ENCODE assay signal across 9 cellular contexts in genomic region chrX:154096140-154097002, GRCh38. TPM values are rescaled to one million over a fixed set of nuclear protein-coding genes. Genes with fewer than 3 reads are reported as not detected.
A peak's percentile ranks its signal among the peaks of the same experiment; 100 is the strongest.
DNase-seq lines count a peak whose midpoint lies in the region; ATAC-seq and TF ChIP-seq lines count a peak whose summit lies in the region.
"Had no signal": no experiment of that assay in that cellular context is flagged by ENCODE, and none has a peak within 500 bp of the region (broad histone marks: within the 10 kb centered on the region; RNA-seq: fewer than 3 reads in every experiment).

No MANE protein-coding gene starts in this region.

- H4K91ac ChIP-seq in IMR-90 (ENCODE audit: insufficient read depth, low read depth, low read length) = peak overlapping the region; percentile 38; the same call in 1 of the 2 replicates

- ATAC-seq in IMR-90 (ENCODE audit: low read depth) = 0 out of 2 replicates have a peak, but pooled peaks have one; percentile 1

- peaks cover 52% of the 10 kb centered on the region for H3K4me1 ChIP-seq in CD4-positive, alpha-beta memory T cell (ENCODE audit: insufficient read depth, low read length)
- peaks cover 5% of the 10 kb centered on the region for H3K4me1 ChIP-seq in IMR-90 (ENCODE audit: control insufficient read depth, insufficient read depth, low read length)

- H3K4me3 Mint-ChIP-seq in CD4-positive, alpha-beta memory T cell = peak overlapping the region; percentile 89 to 97 (median 96)
- H3K4me3 Mint-ChIP-seq in activated T-helper 2 cell treated with anti-CD3 and anti-CD28 coated beads, Interferon-gamma antibody, Interleukin-2, Interleukin-4, amounts not matched to agents 10 μg/mL and 5 μg/mL and 100 μg/mL, durations not matched to agents 14 hours and 24 hours and 36 hours (ENCODE audit: low read depth) = peak overlapping the region; percentile 99
- H3K4me3 Mint-ChIP-seq in glutamatergic neuron (ENCODE audit: unreplicated experiment) = peak overlapping the region; percentile 93
- H3K4me3 Mint-ChIP-seq in progenitor cell of endocrine pancreas (ENCODE audit: low read depth) = peak overlapping the region; percentile 75

- H2AK9ac ChIP-seq in IMR-90 (replicated peaks; ENCODE audit: low read depth, low read length, poor library complexity) = peak overlapping the region; percentile 73

- TF ChIP-seq POLR2A in IMR-90 (IDR thresholded peaks at IDR 0.05; ENCODE audit: low read depth, low read length) = no peak

- H2BK15ac ChIP-seq in IMR-90 (ENCODE audit: low read depth, low read length) = no peak overlapping the region

- peaks cover 33 to 62% (median 39%) of the 10 kb centered on the region in 4 donors for H3K4me1 Mint-ChIP-seq in CD4-positive, alpha-beta memory T cell
- H3K4me1 Mint-ChIP-seq in activated T-helper 2 cell treated with anti-CD3 and anti-CD28 coated beads, Interferon-gamma antibody, Interleukin-2, Interleukin-4, amounts not matched to agents 10 μg/mL and 5 μg/mL and 100 μg/mL, durations not matched to agents 14 hours and 24 hours and 36 hours (ENCODE audit: low read depth) = peaks cover 63% of the 10 kb centered on the region
- H3K4me1 Mint-ChIP-seq in glutamatergic neuron (ENCODE audit: low read depth, unreplicated experiment) (peaks cover 26% of the 10 kb centered on the region), progenitor cell of endocrine pancreas (ENCODE audit: low read depth) (peaks cover 36% of the 10 kb centered on the region)

- peak overlapping the region; percentile 75 to 76 for H3K4me3 ChIP-seq in CD4-positive, alpha-beta memory T cell (ENCODE audit: low read length in 2 of 2)
- H3K4me3 ChIP-seq in IMR-90 (ENCODE audit: insufficient read depth, low read depth, low read length) = peak overlapping the region; percentile 88

- H3K27me3 ChIP-seq in CD4-positive, alpha-beta memory T cell (ENCODE audit: insufficient read depth, low read length) = no peaks in the 10 kb centered on the region
- H3K27me3 ChIP-seq in IMR-90 (ENCODE audit: control insufficient read depth, insufficient read depth, low read length) = peaks cover 2% of the 10 kb centered on the region; the same call in 1 of the 2 replicates

- peaks cover 0 to 30% of the 10 kb centered on the region in 2 experiments; a peak in 1 of 4 replicates for H3K79me1 ChIP-seq in IMR-90 (ENCODE audit: low read depth in 1 of 2, low read length in 2 of 2)

- intact Hi-C loops in CD4-positive, alpha-beta memory T cell (cut with micrococcal nuclease) = loop anchor here (5.0 to 10.0 kb wide), 4 partner anchors 72 to 398 kb away; partner anchors contain the start of genes EMD, FLNA and SLC10A3
- intact Hi-C loops in IMR-90 (cut with micrococcal nuclease) = loop anchor here (2.0 to 5.0 kb wide), 2 partner anchors 14 to 49 kb away; no protein-coding TSS in a partner anchor
- intact Hi-C loops in activated T-helper 2 cell treated with anti-CD3 and anti-CD28 coated beads, Interferon-gamma antibody, Interleukin-2, Interleukin-4, amounts not matched to agents 10 μg/mL and 5 μg/mL and 100 μg/mL, durations not matched to agents 14 hours and 24 hours and 36 hours (cut with micrococcal nuclease) = loop anchor here (2.0 to 5.0 kb wide), 5 partner anchors 28 to 276 kb away; partner anchors contain the start of genes ARHGAP4, FLNA, HCFC1 and TMEM187

- H4K8ac ChIP-seq in IMR-90 (ENCODE audit: low read depth in 2 of 2, low read length in 2 of 2) = no peak overlapping the region

- peaks cover 51% of the 10 kb centered on the region for H4K20me1 ChIP-seq in IMR-90 (ENCODE audit: insufficient read depth, low read length)

- no peak for TF ChIP-seq RAD21 in IMR-90 (IDR thresholded peaks at IDR 0.05; ENCODE audit: low read length)

- H2BK120ac ChIP-seq in IMR-90 (ENCODE audit: low read depth, low read length) = no peak overlapping the region

- no peaks in the 10 kb centered on the region for H3K36me3 ChIP-seq in CD4-positive, alpha-beta memory T cell (ENCODE audit: insufficient read depth, low read length)
- H3K36me3 ChIP-seq in IMR-90 (ENCODE audit: control insufficient read depth, insufficient read depth, low read length) = peaks cover 3% of the 10 kb centered on the region; the same call in 1 of the 2 replicates

- H3K4ac ChIP-seq in IMR-90 (ENCODE audit: low read depth, low read length) = peak overlapping the region; percentile 15

- H3K14ac ChIP-seq in IMR-90 (replicated peaks; ENCODE audit: low read depth, low read length) = peak overlapping the region; percentile 7; the same call in 1 of the 2 replicates

- TF ChIP-seq CTCF in IMR-90 (conservative IDR thresholded peaks at IDR 0.05; ENCODE audit: low read depth, low read length) (no peak), glutamatergic neuron (IDR thresholded peaks at IDR 0.05; ENCODE audit: partially characterized antibody, unreplicated experiment) (no peak), progenitor cell of endocrine pancreas (IDR thresholded peaks at IDR 0.05; ENCODE audit: unreplicated experiment) (no peak)

- H3K9me3 Mint-ChIP-seq in CD4-positive, alpha-beta memory T cell = no peaks in the 10 kb centered on the region
- H3K9me3 Mint-ChIP-seq in activated T-helper 2 cell treated with anti-CD3 and anti-CD28 coated beads, Interferon-gamma antibody, Interleukin-2, Interleukin-4, amounts not matched to agents 10 μg/mL and 5 μg/mL and 100 μg/mL, durations not matched to agents 14 hours and 24 hours and 36 hours = no peaks in the 10 kb centered on the region
- H3K9me3 Mint-ChIP-seq in glutamatergic neuron (ENCODE audit: unreplicated experiment) (peaks cover 5% of the 10 kb centered on the region), progenitor cell of endocrine pancreas (ENCODE audit: low read depth) (peaks cover 19% of the 10 kb centered on the region)

- H3K9me1 ChIP-seq in IMR-90 (ENCODE audit: insufficient read depth, low read length) = peaks cover 12% of the 10 kb centered on the region; the same call in 1 of the 2 replicates

- dilution Hi-C loops in IMR-90 (cut with HindIII; ENCODE audit: low sequenced_read_pairs, unreplicated experiment) = no loop called here

- BruUV-seq in IMR-90 (replicated peaks; lab: Mats Ljungman, UMichigan) = no TSS peak

- H3K27me3 Mint-ChIP-seq in CD4-positive, alpha-beta memory T cell = no peaks in the 10 kb centered on the region
- H3K27me3 Mint-ChIP-seq in activated T-helper 2 cell treated with anti-CD3 and anti-CD28 coated beads, Interferon-gamma antibody, Interleukin-2, Interleukin-4, amounts not matched to agents 10 μg/mL and 5 μg/mL and 100 μg/mL, durations not matched to agents 14 hours and 24 hours and 36 hours (ENCODE audit: low read depth) = no peaks in the 10 kb centered on the region
- H3K27me3 Mint-ChIP-seq in glutamatergic neuron (ENCODE audit: unreplicated experiment) (peaks cover 7% of the 10 kb centered on the region), progenitor cell of endocrine pancreas (no peaks in the 10 kb centered on the region)

- peak in 2 of 5 donors; percentile 29 to 30 for DNase-seq in CD4-positive, alpha-beta memory T cell
- peak; percentile 43 for DNase-seq in IMR-90
- peak; percentile 9 for DNase-seq in activated T-helper 2 cell treated with anti-CD3 and anti-CD28 coated beads, Interferon-gamma antibody, Interleukin-2, Interleukin-4, amounts not matched to agents 10 μg/mL and 5 μg/mL and 100 μg/mL, durations not matched to agents 14 hours and 24 hours and 36 hours (ENCODE audit: low spot score)
- DNase-seq in glutamatergic neuron = no peak
- no peak for DNase-seq in progenitor cell of endocrine pancreas (ENCODE audit: low spot score, unreplicated experiment)
- DNase-seq in activated gamma-delta T cell (lab: John Stamatoyannopoulos, UW) = no peak
- no peak for DNase-seq in occipital lobe (lab: John Stamatoyannopoulos, UW)
- no peak for DNase-seq in amniotic stem cell (lab: John Stamatoyannopoulos, UW)

- peak overlapping the region; percentile 73 for H2AFZ ChIP-seq in IMR-90 (replicated peaks; ENCODE audit: low read length, poor library complexity)

- peak overlapping the region; percentile 2 for H2BK5ac ChIP-seq in IMR-90 (ENCODE audit: low read depth, low read length, poor library complexity, severe bottlenecking)

- H3K18ac ChIP-seq in IMR-90 (ENCODE audit: low read depth, low read length) = no peak overlapping the region

- in situ Hi-C loops in IMR-90 (cut with MboI; ENCODE audit: low sequenced_read_pairs) = no loop called here

- H4K5ac ChIP-seq in IMR-90 (ENCODE audit: low read depth, low read length) = no peak overlapping the region

- POLR2A ChIA-PET in CD4-positive, alpha-beta memory T cell (lab: Charles Lee; ENCODE audit: partially characterized antibody) = interaction anchor here (0.6 to 3.1 kb wide), 9 partner anchors 26 to 283 kb away, joined by 3 to 14 read pairs (median 5); partner anchors contain the start of gene EMD
- POLR2A ChIA-PET in IMR-90 (lab: Charles Lee; ENCODE audit: unreplicated experiment) = interaction anchor here (0.6 kb wide), 1 partner anchor 19 kb away, joined by 3 read pairs; no protein-coding TSS in a partner anchor

- H3K56ac ChIP-seq in IMR-90 (ENCODE audit: extremely low read depth, insufficient read depth, low read length) = peak overlapping the region; percentile 32; the same call in 1 of the 2 replicates

- peak overlapping the region; percentile 96 for H3K27ac ChIP-seq in CD4-positive, alpha-beta memory T cell (ENCODE audit: low read depth, low read length)
- peak overlapping the region; percentile 69 for H3K27ac ChIP-seq in IMR-90 (ENCODE audit: insufficient read depth, low read length)

- peak overlapping the region; percentile 55 for H3K9ac ChIP-seq in IMR-90 (ENCODE audit: low read depth, low read length)

- H3K23ac ChIP-seq in IMR-90 (ENCODE audit: low read depth, low read length) = peak overlapping the region; percentile 67; the same call in 1 of the 2 replicates

- no peak overlapping the region for H2BK20ac ChIP-seq in IMR-90 (ENCODE audit: low read depth, low read length)

- peaks cover 0 to 32% of the 10 kb centered on the region in 2 donors for H3K36me3 Mint-ChIP-seq in CD4-positive, alpha-beta memory T cell
- H3K36me3 Mint-ChIP-seq in activated T-helper 2 cell treated with anti-CD3 and anti-CD28 coated beads, Interferon-gamma antibody, Interleukin-2, Interleukin-4, amounts not matched to agents 10 μg/mL and 5 μg/mL and 100 μg/mL, durations not matched to agents 14 hours and 24 hours and 36 hours (ENCODE audit: low read depth) = peaks cover 16% of the 10 kb centered on the region
- no peaks in the 10 kb centered on the region for H3K36me3 Mint-ChIP-seq in glutamatergic neuron (ENCODE audit: unreplicated experiment)
- peaks cover 3% of the 10 kb centered on the region for H3K36me3 Mint-ChIP-seq in progenitor cell of endocrine pancreas (ENCODE audit: insufficient read depth)

- CTCF ChIA-PET in CD4-positive, alpha-beta memory T cell (lab: Charles Lee; ENCODE audit: partially characterized antibody) = interaction anchor here (1.6 to 2.6 kb wide), 3 partner anchors 28 to 82 kb away, joined by 4 to 6 read pairs (median 5); no protein-coding TSS in a partner anchor
- CTCF ChIA-PET in IMR-90 (lab: Yijun Ruan, JAX) = interaction anchor here (0.5 kb wide), 1 partner anchor 45 kb away, joined by 3 read pairs; no protein-coding TSS in a partner anchor

- peak overlapping the region; percentile 94 to 98 (median 97) for H3K27ac Mint-ChIP-seq in CD4-positive, alpha-beta memory T cell
- peak overlapping the region; percentile 100 for H3K27ac Mint-ChIP-seq in activated T-helper 2 cell treated with anti-CD3 and anti-CD28 coated beads, Interferon-gamma antibody, Interleukin-2, Interleukin-4, amounts not matched to agents 10 μg/mL and 5 μg/mL and 100 μg/mL, durations not matched to agents 14 hours and 24 hours and 36 hours
- H3K27ac Mint-ChIP-seq in glutamatergic neuron (ENCODE audit: unreplicated experiment) (peak overlapping the region; percentile 92), progenitor cell of endocrine pancreas (peak overlapping the region; percentile 85)

- H2AK5ac ChIP-seq in IMR-90 (ENCODE audit: low read depth, low read length) = peak overlapping the region; percentile 4; the same call in 1 of the 2 replicates

- H3K4me2 ChIP-seq in IMR-90 (ENCODE audit: low read depth, low read length) = peak overlapping the region; percentile 95

- WGBS in IMR-90 (ENCODE audit: extremely low coverage in 2 of 2, insufficient read length in 1 of 2), 2 experiments = 47% methylated on average over 13 of the region's 31 CpGs; no CpG with 5 or more reads in 1 of the 2 experiments

- no peaks in the 10 kb centered on the region for H3K9me3 ChIP-seq in CD4-positive, alpha-beta memory T cell (ENCODE audit: control insufficient read depth in 1 of 2, low read length in 2 of 2)
- H3K9me3 ChIP-seq in IMR-90 (ENCODE audit: control insufficient read depth, insufficient read depth, low read length) = no peaks in the 10 kb centered on the region

RNA-seq across cellular contexts. Expression of gene MECP2, which starts 1.1 kb away (rescaled TPM):
- total RNA-seq in CD4-positive, alpha-beta memory T cell = 100 to 1,000 TPM; 103 to 108 TPM
- 10 to 100 TPM in 1 of 2 donors, 1 to 10 TPM in 1; 9.5 to 26.5 TPM for polyA plus RNA-seq in CD4-positive, alpha-beta memory T cell
- total RNA-seq in IMR-90 (2012; rRNA removed) = 8.4 and 10.8 TPM in 2 replicates
- polyA plus RNA-seq in IMR-90 (2012; rRNA removed) = 9.7 and 10.1 TPM in 2 replicates
- 6.1 and 12.5 TPM in 2 replicates for polyA plus RNA-seq in IMR-90 (2012; cell fraction: cytosol; rRNA removed)
- 12.6 and 20.9 TPM in 2 replicates for polyA plus RNA-seq in IMR-90 (2012; cell fraction: nucleus; rRNA removed; ENCODE audit: low replicate concordance)
- 58.2 and 58.4 TPM in 2 replicates for total RNA-seq in activated T-helper 2 cell treated with anti-CD3 and anti-CD28 coated beads, Interferon-gamma antibody, Interleukin-2, Interleukin-4, amounts not matched to agents 10 μg/mL and 5 μg/mL and 100 μg/mL, durations not matched to agents 14 hours and 24 hours and 36 hours
- 60.0 TPM for total RNA-seq in glutamatergic neuron (ENCODE audit: unreplicated experiment)
- total RNA-seq in progenitor cell of endocrine pancreas = 40.6 and 47.6 TPM in 2 replicates
- total RNA-seq in occipital lobe = 27.0 TPM

RNA-seq across cellular contexts. Expression of gene OPN1LW, which starts 47.7 kb away (rescaled TPM):
- total RNA-seq in CD4-positive, alpha-beta memory T cell = not detected
- not detected for polyA plus RNA-seq in CD4-positive, alpha-beta memory T cell
- total RNA-seq in IMR-90 (2012; rRNA removed) = not detected in 2 replicates
- not detected in 2 replicates for polyA plus RNA-seq in IMR-90 (2012; rRNA removed)
- not detected in 2 replicates for polyA plus RNA-seq in IMR-90 (2012; cell fraction: cytosol; rRNA removed)
- polyA plus RNA-seq in IMR-90 (2012; cell fraction: nucleus; rRNA removed; ENCODE audit: low replicate concordance) = not detected in 2 replicates
- total RNA-seq in activated T-helper 2 cell treated with anti-CD3 and anti-CD28 coated beads, Interferon-gamma antibody, Interleukin-2, Interleukin-4, amounts not matched to agents 10 μg/mL and 5 μg/mL and 100 μg/mL, durations not matched to agents 14 hours and 24 hours and 36 hours = not detected in 2 replicates
- 2.6 TPM for total RNA-seq in glutamatergic neuron (ENCODE audit: unreplicated experiment)
- not detected in 2 replicates for total RNA-seq in progenitor cell of endocrine pancreas
- total RNA-seq in occipital lobe = not detected
- total RNA-seq: SK-MEL-5 had no signal

Comparison
In these comparisons a context has a peak if more than half of its experiments do, and no peak if none do; other contexts are left out.
1. DNase-seq: peak in IMR-90 (single experiment) and activated T-helper 2 cell treated with anti-CD3 and anti-CD28 coated beads, Interferon-gamma antibody, Interleukin-2, Interleukin-4, amounts not matched to agents 10 μg/mL and 5 μg/mL and 100 μg/mL, durations not matched to agents 14 hours and 24 hours and 36 hours (single experiment); none in glutamatergic neuron (single experiment), progenitor cell of endocrine pancreas (single experiment), activated gamma-delta T cell (single experiment), occipital lobe (single experiment) and amniotic stem cell (single experiment).
2. Peak in every context shown above with its lines, with median percentiles within 50 percentile points of each other: H3K27ac Mint-ChIP-seq and H3K4me3 Mint-ChIP-seq.